Comparison of ENCODE assay signal across 9 cellular contexts in the genomic region with DNA sequence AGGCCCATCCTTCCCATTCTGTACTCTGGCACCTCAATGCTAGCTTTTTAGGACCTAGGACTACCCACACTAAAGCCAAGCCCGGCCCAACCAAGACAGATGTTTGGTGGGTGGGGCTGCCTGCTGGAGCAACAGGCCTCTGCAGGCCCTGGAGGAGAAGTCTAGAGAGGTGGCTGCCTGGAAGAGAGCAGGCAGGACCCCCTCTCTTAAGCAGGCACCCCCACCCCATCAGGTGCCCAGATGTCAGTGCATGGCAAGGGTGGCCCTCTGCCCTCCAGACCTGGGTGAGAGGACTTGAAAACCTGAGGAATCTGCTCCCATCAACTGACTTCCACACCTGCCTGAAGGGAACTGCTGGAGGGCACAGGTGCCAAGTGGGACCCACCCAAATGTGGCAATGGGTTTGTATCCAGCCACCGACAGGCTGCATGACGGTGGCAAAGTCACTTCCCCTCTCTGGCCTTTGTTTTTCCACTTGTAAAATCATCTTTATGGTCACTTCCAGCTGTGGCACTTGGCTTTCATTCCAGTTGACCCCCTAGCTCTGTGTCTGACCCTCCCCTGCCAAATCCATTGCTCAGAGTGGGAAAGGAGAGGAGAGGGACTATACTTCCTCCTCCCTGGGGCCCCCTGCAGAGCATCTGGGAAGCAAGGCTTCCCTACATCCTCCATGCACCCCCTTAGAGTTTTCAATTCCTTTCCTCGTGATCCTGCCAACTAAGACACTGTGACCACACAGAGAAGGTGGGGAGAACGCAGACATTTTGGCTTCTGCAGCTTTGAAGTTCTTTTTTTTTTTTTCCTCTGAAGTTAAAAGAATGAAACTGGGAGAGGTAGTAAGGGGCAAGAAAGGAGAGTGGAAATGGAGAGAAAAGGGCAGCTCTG. TPM values are rescaled to one million over a fixed set of nuclear protein-coding genes. Genes with fewer than 3 reads are reported as not detected.
A peak's percentile ranks its signal among the peaks of the same experiment; 100 is the strongest.
DNase-seq lines count a peak whose midpoint lies in the region; ATAC-seq and TF ChIP-seq lines count a peak whose summit lies in the region.
"Had no signal": no experiment of that assay in that cellular context is flagged by ENCODE, and none has a peak within 500 bp of the region (broad histone marks: within the 10 kb centered on the region; RNA-seq: fewer than 3 reads in every experiment).

No MANE protein-coding gene starts in this region.

- ATAC-seq in heart left ventricle (peak; percentile 5 to 30 (median 17)), HG03135 (IDR thresholded peaks at IDR 0.05; ENCODE audit: unreplicated experiment) (no peak)

- no peak overlapping the region for H2AFZ ChIP-seq in smooth muscle cell (ENCODE audit: low read depth)

- H3K36me3 ChIP-seq in heart left ventricle (peaks cover 0 to 8% (median 0%) of the 10 kb centered on the region in 9 donors), smooth muscle cell (ENCODE audit: low read depth) (no peaks in the 10 kb centered on the region)
- H3K36me3 ChIP-seq: SJCRH30 had no signal

- H3K9me3 ChIP-seq in heart left ventricle (no peaks in the 10 kb centered on the region), smooth muscle cell (replicated peaks; ENCODE audit: low read depth) (no peaks in the 10 kb centered on the region)
- H3K9me3 ChIP-seq: SJCRH30 had no signal

- WGBS in heart left ventricle, 4 donors = 50 to 63% (median 56%) methylated on average over 4 to 5 of the region's 5 CpGs
- WGBS in smooth muscle cell (ENCODE audit: low lambda C conversion rate) = 95% methylated on average over 5 of the region's 5 CpGs

- no peak for TF ChIP-seq POLR2A in heart left ventricle (IDR thresholded peaks at IDR 0.05)

- DNase-seq in activated CD8-positive, alpha-beta memory T cell treated with anti-CD3 and anti-CD28 coated beads, Interleukin-2, amount 50 U/mL, for 4 hours = peak; percentile 18
- DNase-seq in heart left ventricle (peak in 2 of 5 donors; percentile 49 to 65), smooth muscle cell (lab: John Stamatoyannopoulos, UW; ENCODE audit: unreplicated experiment) (no peak), NCI-H2227 (lab: John Stamatoyannopoulos, UW; ENCODE audit: unreplicated experiment) (no peak), GM19238 (ENCODE audit: insufficient read length, low spot score) (no peak)
- no peak for DNase-seq in stimulated activated naive CD4-positive, alpha-beta T cell treated with Interleukin-2 at 50 U/mL for 16 hours (lab: John Stamatoyannopoulos, UW)

- H3K4me3 ChIP-seq in GM12875 (ENCODE audit: low read depth, low read length) (peak overlapping the region; percentile 79), heart left ventricle (peak overlapping the region in 9 of 12 donors; percentile 62 to 93 (median 77)), smooth muscle cell (no peak overlapping the region)
- H3K4me3 ChIP-seq: SJCRH30 had no signal

- H3K4me2 ChIP-seq in smooth muscle cell = peak overlapping the region; percentile 85

- H3K27me3 ChIP-seq in heart left ventricle (no peaks in the 10 kb centered on the region), smooth muscle cell (ENCODE audit: low read depth) (no peaks in the 10 kb centered on the region)
- H3K27me3 ChIP-seq: SJCRH30 had no signal

- intact Hi-C loops in heart left ventricle (cut with DNase I) = loop anchor here in 1 of 10 donors (10.0 kb wide), 1 partner anchor 92 kb away; the partner anchor contains the start of gene GHDC

- H3K27ac ChIP-seq in heart left ventricle (peak overlapping the region; percentile 10 to 97 (median 91)), smooth muscle cell (ENCODE audit: low read depth) (no peak overlapping the region)
- H3K27ac ChIP-seq: SJCRH30 had no signal

- H3F3A ChIP-seq in smooth muscle cell (ENCODE audit: low read depth) = no peaks in the 10 kb centered on the region

- H3K4me1 ChIP-seq in heart left ventricle (peaks cover 0 to 53% (median 27%) of the 10 kb centered on the region in 12 donors), smooth muscle cell (ENCODE audit: low read depth) (peaks cover 4% of the 10 kb centered on the region)

- H3K9ac ChIP-seq in smooth muscle cell (ENCODE audit: low read depth) = no peak overlapping the region

- H4K20me1 ChIP-seq in smooth muscle cell (ENCODE audit: low read depth) = no peaks in the 10 kb centered on the region

- no peak for TF ChIP-seq CTCF in GM12875 (IDR thresholded peaks at IDR 0.05; ENCODE audit: borderline replicate concordance, insufficient read depth, low read depth, low read length)
- no peak for TF ChIP-seq CTCF in heart left ventricle (IDR thresholded peaks at IDR 0.05)
- no peak for TF ChIP-seq CTCF in smooth muscle cell (IDR thresholded peaks at IDR 0.05; ENCODE audit: borderline replicate concordance, insufficient read depth, poor library complexity, severe bottlenecking)

- no peaks in the 10 kb centered on the region for H3K79me2 ChIP-seq in smooth muscle cell (ENCODE audit: low read depth)

RNA-seq across cellular contexts. Expression of gene STAT5A, which starts 1.6 kb away (rescaled TPM):
- total RNA-seq in heart left ventricle (10 to 100 TPM in 8 of 9 donors, 1 to 10 TPM in 1; 7.5 to 44.0 (median 15.7) TPM), smooth muscle cell (1.7 and 2.6 TPM in 2 replicates)
- polyA plus RNA-seq in heart left ventricle (1 to 10 TPM; 4.9 to 9.0 TPM), smooth muscle cell (3.2 and 6.3 TPM in 2 replicates)

RNA-seq across cellular contexts. Expression of gene STAT5B, which starts 10.5 kb away (rescaled TPM):
- total RNA-seq in heart left ventricle = 10 to 100 TPM; 26.1 to 51.9 (median 32.4) TPM
- 10 to 100 TPM; 13.0 to 20.3 TPM for polyA plus RNA-seq in heart left ventricle
- 10.7 and 29.3 TPM in 2 replicates for total RNA-seq in smooth muscle cell
- polyA plus RNA-seq in smooth muscle cell = 12.4 and 15.0 TPM in 2 replicates
